1 cellular context compared by ENCODE assay signal in genomic region chr1:116658645-116659044, GRCh38. TPM values are rescaled to one million over a fixed set of nuclear protein-coding genes. Genes with fewer than 3 reads are reported as not detected.
"Had no signal": no experiment of that assay in that cellular context is flagged by ENCODE, and none has a peak within 500 bp of the region (broad histone marks: within the 10 kb centered on the region; RNA-seq: fewer than 3 reads in every experiment).

No MANE protein-coding gene starts in this region.

RNA-seq across cellular contexts. Expression of gene IGSF3, which starts 8.9 kb away (rescaled TPM):
- polyA plus RNA-seq: immature natural killer cell had no signal
